Comparison of ENCODE assay signal across 12 cellular contexts in genomic region chr18:52694804-52695203, GRCh38.
DNase-seq lines count a peak whose midpoint lies in the region; ATAC-seq and TF ChIP-seq lines count a peak whose summit lies in the region.
"Had no signal": no experiment of that assay in that cellular context is flagged by ENCODE, and none has a peak within 500 bp of the region (broad histone marks: within the 10 kb centered on the region; RNA-seq: fewer than 3 reads in every experiment).

No MANE protein-coding gene starts in this region.

- no peaks in the 10 kb centered on the region for H3K27me3 Mint-ChIP-seq in CD8-positive, alpha-beta memory T cell
- no peaks in the 10 kb centered on the region for H3K27me3 Mint-ChIP-seq in activated T-helper 1 cell treated with anti-CD3 and anti-CD28 coated beads, Interleukin-12 subunit alpha, Interleukin-12 subunit beta, Interleukin-2, Interleukin-4 antibody, amounts not matched to agents 30 ng/mL and 10 ng/mL and 1 ng/mL, durations not matched to agents 14 hours and 24 hours and 36 hours (ENCODE audit: insufficient read depth)
- H3K27me3 Mint-ChIP-seq: activated naive CD8-positive, alpha-beta T cell had no signal

- H3K36me3 Mint-ChIP-seq in CD8-positive, alpha-beta memory T cell, result no peaks in the 10 kb centered on the region
- H3K36me3 Mint-ChIP-seq in activated T-helper 1 cell treated with anti-CD3 and anti-CD28 coated beads, Interleukin-12 subunit alpha, Interleukin-12 subunit beta, Interleukin-2, Interleukin-4 antibody, amounts not matched to agents 30 ng/mL and 10 ng/mL and 1 ng/mL, durations not matched to agents 14 hours and 24 hours and 36 hours (ENCODE audit: low read depth), result no peaks in the 10 kb centered on the region
- H3K36me3 Mint-ChIP-seq: activated naive CD8-positive, alpha-beta T cell had no signal

- H3K9me3 ChIP-seq in mucosa of descending colon, result no peaks in the 10 kb centered on the region
- no peaks in the 10 kb centered on the region for H3K9me3 ChIP-seq in CD8-positive, alpha-beta memory T cell (ENCODE audit: low read length)
- H3K9me3 ChIP-seq: right atrium auricular region had no signal

- intact Hi-C loops in mucosa of descending colon (cut with DNase I, micrococcal nuclease), result no loop called here
- intact Hi-C loops in activated T-helper 1 cell treated with anti-CD3 and anti-CD28 coated beads, Interleukin-12 subunit alpha, Interleukin-12 subunit beta, Interleukin-2, Interleukin-4 antibody, amounts not matched to agents 30 ng/mL and 10 ng/mL and 1 ng/mL, durations not matched to agents 14 hours and 24 hours and 36 hours (cut with micrococcal nuclease), result no loop called here

- POLR2A ChIA-PET in CD8-positive, alpha-beta memory T cell (lab: Charles Lee), result no interaction called here

- no peaks in the 10 kb centered on the region for H3K4me1 ChIP-seq in mucosa of descending colon (ENCODE audit: low read depth)
- H3K4me1 ChIP-seq in CD8-positive, alpha-beta memory T cell (ENCODE audit: insufficient read depth, low read length), result no peaks in the 10 kb centered on the region
- H3K4me1 ChIP-seq: right atrium auricular region had no signal

- peak; percentile 73 for DNase-seq in DMS53 (lab: John Stamatoyannopoulos, UW)
- DNase-seq in astrocyte of the spinal cord (ENCODE audit: low read depth, low spot score), result peak; percentile 12
- DNase-seq in mucosa of descending colon, result peak in 1 of 3 donors; percentile 40
- no peak for DNase-seq in CD8-positive, alpha-beta memory T cell
- no peak for DNase-seq in activated T-cell treated with anti-CD3 and anti-CD28 coated beads, Interleukin-2, amount 50 U/mL, for 1 hour
- DNase-seq in activated T-helper 1 cell treated with anti-CD3 and anti-CD28 coated beads, Interleukin-12 subunit alpha, Interleukin-12 subunit beta, Interleukin-2, Interleukin-4 antibody, amounts not matched to agents 30 ng/mL and 10 ng/mL and 1 ng/mL, durations not matched to agents 14 hours and 24 hours and 36 hours (ENCODE audit: low spot score), result no peak
- no peak for DNase-seq in SK-N-DZ (ENCODE audit: low spot score)
- DNase-seq: KG1 had no signal

- H3K27ac Mint-ChIP-seq in CD8-positive, alpha-beta memory T cell, result no peak overlapping the region
- H3K27ac Mint-ChIP-seq in activated T-helper 1 cell treated with anti-CD3 and anti-CD28 coated beads, Interleukin-12 subunit alpha, Interleukin-12 subunit beta, Interleukin-2, Interleukin-4 antibody, amounts not matched to agents 30 ng/mL and 10 ng/mL and 1 ng/mL, durations not matched to agents 14 hours and 24 hours and 36 hours, result no peak overlapping the region
- H3K27ac Mint-ChIP-seq: activated naive CD8-positive, alpha-beta T cell had no signal

- no peak overlapping the region for H3K4me3 Mint-ChIP-seq in CD8-positive, alpha-beta memory T cell
- H3K4me3 Mint-ChIP-seq in activated T-helper 1 cell treated with anti-CD3 and anti-CD28 coated beads, Interleukin-12 subunit alpha, Interleukin-12 subunit beta, Interleukin-2, Interleukin-4 antibody, amounts not matched to agents 30 ng/mL and 10 ng/mL and 1 ng/mL, durations not matched to agents 14 hours and 24 hours and 36 hours, result no peak overlapping the region
- H3K4me3 Mint-ChIP-seq: activated naive CD8-positive, alpha-beta T cell had no signal

- H3K27me3 ChIP-seq in CD8-positive, alpha-beta memory T cell (ENCODE audit: insufficient read depth, low read length, poor library complexity, severe bottlenecking), result no peaks in the 10 kb centered on the region
- H3K27me3 ChIP-seq: right atrium auricular region had no signal

- ATAC-seq in HG03457 (IDR thresholded peaks at IDR 0.05; ENCODE audit: unreplicated experiment) (peak; percentile 59), mucosa of descending colon (peak; percentile 37)
- ATAC-seq: HCT116 had no signal

- H3K36me3 ChIP-seq in mucosa of descending colon (ENCODE audit: low read depth), result no peaks in the 10 kb centered on the region
- no peaks in the 10 kb centered on the region for H3K36me3 ChIP-seq in CD8-positive, alpha-beta memory T cell (ENCODE audit: insufficient read depth, low read length)
- H3K36me3 ChIP-seq: right atrium auricular region had no signal

- H3K9me3 Mint-ChIP-seq in CD8-positive, alpha-beta memory T cell, result peaks cover 0 to 4% (median 0%) of the 10 kb centered on the region in 5 donors
- H3K9me3 Mint-ChIP-seq in activated T-helper 1 cell treated with anti-CD3 and anti-CD28 coated beads, Interleukin-12 subunit alpha, Interleukin-12 subunit beta, Interleukin-2, Interleukin-4 antibody, amounts not matched to agents 30 ng/mL and 10 ng/mL and 1 ng/mL, durations not matched to agents 14 hours and 24 hours and 36 hours, result no peaks in the 10 kb centered on the region

- CTCF ChIA-PET in CD8-positive, alpha-beta memory T cell (lab: Charles Lee), result no interaction called here

- H3K4me1 Mint-ChIP-seq in CD8-positive, alpha-beta memory T cell, result no peaks in the 10 kb centered on the region
- H3K4me1 Mint-ChIP-seq in activated T-helper 1 cell treated with anti-CD3 and anti-CD28 coated beads, Interleukin-12 subunit alpha, Interleukin-12 subunit beta, Interleukin-2, Interleukin-4 antibody, amounts not matched to agents 30 ng/mL and 10 ng/mL and 1 ng/mL, durations not matched to agents 14 hours and 24 hours and 36 hours (ENCODE audit: low read depth), result no peaks in the 10 kb centered on the region

- no peak overlapping the region for H3K4me3 ChIP-seq in astrocyte of the spinal cord (ENCODE audit: low read depth, low read length)
- H3K4me3 ChIP-seq in mucosa of descending colon, result no peak overlapping the region
- no peak overlapping the region for H3K4me3 ChIP-seq in CD8-positive, alpha-beta memory T cell (ENCODE audit: low read length)
- H3K4me3 ChIP-seq: right atrium auricular region had no signal

- TF ChIP-seq CTCF in astrocyte of the spinal cord (IDR thresholded peaks at IDR 0.05; ENCODE audit: low read depth, low read length) (peak; percentile 63), mucosa of descending colon (IDR thresholded peaks at IDR 0.05) (no peak)

- in situ Hi-C loops in astrocyte of the spinal cord (cut with HindIII; ENCODE audit: low sequenced_read_pairs), result no loop called here

- H3K27ac ChIP-seq in CD8-positive, alpha-beta memory T cell (ENCODE audit: low read depth, low read length), result no peak overlapping the region
- H3K27ac ChIP-seq: right atrium auricular region had no signal

Comparison
In these comparisons a context has a peak if more than half of its experiments do, and no peak if none do; other contexts are left out.
1. DNase-seq: peak in DMS53 (single experiment) and astrocyte of the spinal cord (single experiment); none in CD8-positive, alpha-beta memory T cell (0 of 5), activated T-cell treated with anti-CD3 and anti-CD28 coated beads, Interleukin-2, amount 50 U/mL, for 1 hour (single experiment), activated T-helper 1 cell treated with anti-CD3 and anti-CD28 coated beads, Interleukin-12 subunit alpha, Interleukin-12 subunit beta, Interleukin-2, Interleukin-4 antibody, amounts not matched to agents 30 ng/mL and 10 ng/mL and 1 ng/mL, durations not matched to agents 14 hours and 24 hours and 36 hours (single experiment) and SK-N-DZ (single experiment).